Comparison of ENCODE assay signal across 8 cellular contexts in the genomic region with DNA sequence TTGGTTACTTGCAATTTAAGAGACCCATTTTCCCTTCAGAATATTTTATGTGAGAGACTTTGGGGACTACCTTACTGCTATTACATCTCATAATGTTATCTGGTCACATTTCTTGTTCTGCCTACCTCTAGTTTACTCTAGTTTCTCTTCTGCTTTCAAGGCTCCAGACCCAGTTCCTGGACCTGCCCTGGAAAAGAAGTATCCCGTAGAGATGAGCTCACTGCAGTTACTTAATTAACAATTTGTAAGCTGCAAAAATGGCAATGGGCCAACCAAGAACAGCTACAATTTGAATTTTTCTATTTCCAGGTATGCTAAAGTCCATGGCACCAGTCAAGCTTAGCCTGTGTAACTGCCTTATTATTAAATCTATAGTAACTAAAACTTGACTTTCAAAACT. TPM values are rescaled to one million over a fixed set of nuclear protein-coding genes. Genes with fewer than 3 reads are reported as not detected.
DNase-seq lines count a peak whose midpoint lies in the region; ATAC-seq, FAIRE-seq and TF ChIP-seq lines count a peak whose summit lies in the region.

No MANE protein-coding gene starts in this region.

- H3K4me3 ChIP-seq in GM12878 (no peak overlapping the region; the same call in 1 of the 2 replicates), gastroesophageal sphincter (no peak overlapping the region)

- H3K27ac ChIP-seq in GM12878 (ENCODE audit: control insufficient read depth, insufficient read depth) (peak overlapping the region; percentile 49), gastroesophageal sphincter (no peak overlapping the region)

- CTCF ChIA-PET in GM12878 (lab: Yijun Ruan, JAX) = interaction anchor here (0.7 to 1.8 kb wide), 7 partner anchors 18 to 278 kb away, joined by 3 to 6 read pairs (median 3); a partner anchor contains a TSS

- peaks cover 2 to 3% of the 10 kb centered on the region in 2 experiments; a peak in 3 of 4 replicates for H3K36me3 ChIP-seq in GM12878 (ENCODE audit: control insufficient read depth in 2 of 2, insufficient read depth in 2 of 2, low read length in 1 of 2)
- H3K36me3 ChIP-seq in gastroesophageal sphincter = no peaks in the 10 kb centered on the region

- H2AFZ ChIP-seq in GM12878 (ENCODE audit: control insufficient read depth, low read depth, low read length) = no peak overlapping the region

- H4K20me1 ChIP-seq in GM12878 (ENCODE audit: control insufficient read depth, insufficient read depth) = no peaks in the 10 kb centered on the region

- DNase-seq in GM13976 (ENCODE audit: low spot score) = peak; percentile 26
- no peak for DNase-seq in GM12878 (ENCODE audit: low read depth, low spot score)
- no peak for DNase-seq in T-helper 9 cell
- DNase-seq in NCI-H1092 treated with DMSO at 0.1 percent for 48 hours (lab: John Stamatoyannopoulos, UW) = no peak

- FAIRE-seq in GM12878 (lab: Jason Lieb, UNC) = peak; percentile 56

- H3K79me2 ChIP-seq in GM12878 (ENCODE audit: control insufficient read depth, insufficient read depth, low read length) = peaks cover 94% of the 10 kb centered on the region

- H3K27me3 ChIP-seq in GM12878 (replicated peaks in 1 of 2; ENCODE audit: control insufficient read depth in 2 of 2, insufficient read depth in 2 of 2, low read length in 1 of 2) = no peaks in the 10 kb centered on the region
- H3K27me3 ChIP-seq in gastroesophageal sphincter = no peaks in the 10 kb centered on the region

- no peak overlapping the region for H3K9ac ChIP-seq in GM12878 (ENCODE audit: control insufficient read depth, insufficient read depth, low read length)

- ATAC-seq in GM19468 (IDR thresholded peaks at IDR 0.05; ENCODE audit: extremely low read depth, unreplicated experiment) = peak; percentile 42
- peak; percentile 82 for ATAC-seq in HG03342 (IDR thresholded peaks at IDR 0.05; ENCODE audit: unreplicated experiment)
- peak; percentile 83 for ATAC-seq in GM12878
- ATAC-seq in gastroesophageal sphincter = no peak
- no peak for ATAC-seq in HG02970 (IDR thresholded peaks at IDR 0.05; ENCODE audit: low FRiP score, unreplicated experiment)

- in situ Hi-C loops in GM13976 (cut with MboI; ENCODE audit: low sequenced_read_pairs, unreplicated experiment) (no loop called here), GM12878 (cut with MboI) (no loop called here)

- TF ChIP-seq POLR2A in GM12878 (IDR thresholded peaks at IDR 0.05; ENCODE audit: low read depth, low read length) (no peak), gastroesophageal sphincter (IDR thresholded peaks at IDR 0.05) (no peak)

- TF ChIP-seq EP300 in GM12878 (IDR thresholded peaks at IDR 0.05; ENCODE audit: borderline replicate concordance in 1 of 2, control insufficient read depth in 1 of 2, low read depth in 2 of 2, low read length in 2 of 2) = no peak
- TF ChIP-seq EP300 in gastroesophageal sphincter (IDR thresholded peaks at IDR 0.05) = no peak

- H3K9me3 ChIP-seq in GM12878 (replicated peaks; ENCODE audit: control insufficient read depth, insufficient read depth, low read length) (no peaks in the 10 kb centered on the region; the same call in 2 of the 3 replicates), gastroesophageal sphincter (no peaks in the 10 kb centered on the region)

- RAD21 ChIA-PET in GM12878 (lab: Charles Lee; ENCODE audit: unreplicated experiment) = interaction anchor here (1.0 to 2.4 kb wide), 5 partner anchors 11 to 200 kb away, joined by 3 to 8 read pairs (median 4); no protein-coding TSS in a partner anchor

- no peak for TF ChIP-seq RAD21 in GM12878 (IDR thresholded peaks at IDR 0.05; ENCODE audit: insufficient read depth, low read depth, low read length)

- H3K4me2 ChIP-seq in GM12878 (ENCODE audit: control insufficient read depth, insufficient read depth) = peak overlapping the region; percentile 58

- no TSS peak for BruUV-seq in GM12878 (replicated peaks; lab: Mats Ljungman, UMichigan)

- peaks cover 28% of the 10 kb centered on the region; the same call in 1 of the 2 replicates for H3K4me1 ChIP-seq in GM12878 (ENCODE audit: control insufficient read depth, insufficient read depth, low read length)
- peaks cover 10 to 71% (median 17%) of the 10 kb centered on the region in 3 donors for H3K4me1 ChIP-seq in gastroesophageal sphincter

- TF ChIP-seq CTCF in GM13976 (IDR thresholded peaks at IDR 0.05; ENCODE audit: borderline replicate concordance, control extremely low read depth, extremely low read depth, insufficient read depth, missing control alignments) (no peak), GM12878 (IDR thresholded peaks at IDR 0.05 in 2 of 3, conservative IDR thresholded peaks at IDR 0.05 in 1 of 3; ENCODE audit: control insufficient read depth in 2 of 3, extremely low read depth in 1 of 3, insufficient read depth in 1 of 3, low read depth in 3 of 3, low read length in 3 of 3) (no peak), gastroesophageal sphincter (IDR thresholded peaks at IDR 0.05) (no peak)

- intact Hi-C loops in GM12878 (cut with micrococcal nuclease; ENCODE audit: unreplicated experiment) = no loop called here

- 11% methylated on average over 1 of the region's 1 CpG for WGBS in GM12878 (ENCODE audit: insufficient coverage, insufficient replicate concordance, low lambda C conversion rate, missing lambda C conversion rate)
- 44% methylated on average over 1 of the region's 1 CpG; no CpG with 5 or more reads in 1 of the 2 donors for WGBS in gastroesophageal sphincter (ENCODE audit: low coverage in 1 of 2), 2 donors

- SMC1A ChIA-PET in GM12878 (lab: Charles Lee; ENCODE audit: uncharacterized antibody, unreplicated experiment) = interaction anchor here (0.8 to 15.8 kb wide), 10 partner anchors 8 to 311 kb away, joined by 3 to 199 read pairs (median 4); no protein-coding TSS in a partner anchor

- POLR2A ChIA-PET in GM12878 (lab: Charles Lee) = no interaction called here

TF ChIP-seq in GM12878, 131 proteins besides CTCF, POLR2A, EP300 and RAD21 (continues in another document):
- TF ChIP-seq BRCA1 (IDR thresholded peaks at IDR 0.05; ENCODE audit: low read depth, low read length) (no peak), HCFC1 (IDR thresholded peaks at IDR 0.05; ENCODE audit: low read length) (no peak)
- TF ChIP-seq, protein P1, sequence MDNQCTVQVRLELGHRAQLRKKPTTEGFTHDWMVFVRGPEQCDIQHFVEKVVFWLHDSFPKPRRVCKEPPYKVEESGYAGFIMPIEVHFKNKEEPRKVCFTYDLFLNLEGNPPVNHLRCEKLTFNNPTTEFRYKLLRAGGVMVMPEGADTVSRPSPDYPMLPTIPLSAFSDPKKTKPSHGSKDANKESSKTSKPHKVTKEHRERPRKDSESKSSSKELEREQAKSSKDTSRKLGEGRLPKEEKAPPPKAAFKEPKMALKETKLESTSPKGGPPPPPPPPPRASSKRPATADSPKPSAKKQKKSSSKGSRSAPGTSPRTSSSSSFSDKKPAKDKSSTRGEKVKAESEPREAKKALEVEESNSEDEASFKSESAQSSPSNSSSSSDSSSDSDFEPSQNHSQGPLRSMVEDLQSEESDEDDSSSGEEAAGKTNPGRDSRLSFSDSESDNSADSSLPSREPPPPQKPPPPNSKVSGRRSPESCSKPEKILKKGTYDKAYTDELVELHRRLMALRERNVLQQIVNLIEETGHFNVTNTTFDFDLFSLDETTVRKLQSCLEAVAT (IDR thresholded peaks at IDR 0.05) = no peak

RNA-seq across cellular contexts. Expression of a gene that starts 25.0 kb away (rescaled TPM):
- total RNA-seq in GM12878 (2013; cell fraction: nucleolus; rRNA removed) = 134 and 148 TPM in 2 replicates
- total RNA-seq in GM12878 (2014; rRNA removed) (21.5 and 25.1 TPM in 2 replicates), GM12878 (2014; rRNA removed; fragmentation: Illumina TruSeq; extraction: Trizol) (34.2 and 35.1 TPM in 2 replicates), GM12878 (2021) (38.1 and 38.4 TPM in 2 replicates), gastroesophageal sphincter (100 to 1,000 TPM in 2 of 4 donors, 10 to 100 TPM in 2; 69.5 to 111 (median 97.0) TPM)
- polyA plus RNA-seq in GM12878 (2011; ENCODE audit: low read depth) = 15.4 TPM
- polyA plus RNA-seq in GM12878 (2011; rRNA removed) (66.3 and 75.5 TPM in 2 replicates), GM12878 (2014; fragmentation: Illumina TruSeq; extraction: Trizol) (48.6 and 68.8 TPM in 2 replicates), GM12878 (2014; fragmentation: Nextera tagmentation; extraction: Ambion mirVana) (10 to 100 TPM; 12.5 to 13.7 TPM), GM12878 (2014; rRNA removed) (23.1 and 24.5 TPM in 2 replicates), GM12878 (2016; fragmentation: Nextera tagmentation; extraction: Ambion mirVana) (10 to 100 TPM in 1 of 2 experiments, 1 to 10 TPM in 1; 8.9 to 10.5 TPM)
- 29.4 and 47.6 TPM in 2 replicates for polyA plus RNA-seq in GM12878 (2011; cell fraction: cytosol; rRNA removed)
- 31.6 and 44.6 TPM in 2 replicates for polyA plus RNA-seq in GM12878 (2011; cell fraction: nucleus; rRNA removed)
- 19.0 and 26.7 TPM in 2 replicates for polyA plus RNA-seq in GM12878 (2012)
- 97.6 and 138 TPM in 2 replicates for polyA minus RNA-seq in GM12878 (2011; rRNA and poly(A)+ RNA removed)
- polyA minus RNA-seq in GM12878 (2011; cell fraction: cytosol; rRNA and poly(A)+ RNA removed) = 27.3 and 28.2 TPM in 2 replicates
- polyA minus RNA-seq in GM12878 (2011; cell fraction: nucleus; rRNA and poly(A)+ RNA removed) = 59.6 and 89.6 TPM in 2 replicates

RNA-seq across cellular contexts. Expression of a gene that starts 57.5 kb away (rescaled TPM):
- 62.8 and 68.0 TPM in 2 replicates for total RNA-seq in GM12878 (2013; cell fraction: nucleolus; rRNA removed)
- 2.0 and 3.3 TPM in 2 replicates for total RNA-seq in GM12878 (2014; rRNA removed)
- total RNA-seq in GM12878 (2014; rRNA removed; fragmentation: Illumina TruSeq; extraction: Trizol) = 5.3 and 5.6 TPM in 2 replicates
- total RNA-seq in GM12878 (2021) = 1.6 and 2.1 TPM in 2 replicates
- polyA plus RNA-seq in GM12878 (2011; ENCODE audit: low read depth) = 0.39 TPM
- 1.0 and 1.3 TPM in 2 replicates for polyA plus RNA-seq in GM12878 (2011; rRNA removed)
- 0.04 and 0.08 TPM in 2 replicates for polyA plus RNA-seq in GM12878 (2011; cell fraction: cytosol; rRNA removed)
- 3.7 and 4.1 TPM in 2 replicates for polyA plus RNA-seq in GM12878 (2011; cell fraction: nucleus; rRNA removed)
- polyA plus RNA-seq in GM12878 (2012) = 0.49 and 0.60 TPM in 2 replicates
- polyA plus RNA-seq in GM12878 (2014; fragmentation: Illumina TruSeq; extraction: Trizol) = 0.38 and 0.68 TPM in 2 replicates
- polyA plus RNA-seq in GM12878 (2014; fragmentation: Nextera tagmentation; extraction: Ambion mirVana) = under 1 TPM; 0.07 to 0.69 TPM
- polyA plus RNA-seq in GM12878 (2014; rRNA removed) = 0.67 TPM in 1 of 2 replicates, not detected in the other
- polyA plus RNA-seq in GM12878 (2016; fragmentation: Nextera tagmentation; extraction: Ambion mirVana) = 1 to 10 TPM; 1.0 to 2.1 TPM
- polyA minus RNA-seq in GM12878 (2011; rRNA and poly(A)+ RNA removed) = 11.5 and 13.2 TPM in 2 replicates
- 0.94 TPM in 1 of 2 replicates, not detected in the other for polyA minus RNA-seq in GM12878 (2011; cell fraction: cytosol; rRNA and poly(A)+ RNA removed)
- polyA minus RNA-seq in GM12878 (2011; cell fraction: nucleus; rRNA and poly(A)+ RNA removed) = 14.1 and 21.4 TPM in 2 replicates
- total RNA-seq in gastroesophageal sphincter = 1 to 10 TPM in 3 of 4 donors, not detected in 1; 1.9 to 2.4 (median 2.0) TPM

Comparison
In these comparisons a context has a peak if more than half of its experiments do, and no peak if none do; other contexts are left out.
1. ATAC-seq: peak in GM19468 (single experiment), HG03342 (single experiment) and GM12878 (single experiment); none in gastroesophageal sphincter (single experiment) and HG02970 (single experiment).